Comparison of ENCODE assay signal across 1 cellular context in genomic region chr2:240572141-240573031, GRCh38.
TF ChIP-seq lines count a peak whose summit lies in the region.

No MANE protein-coding gene starts in this region.

TF ChIP-seq in H1, 55 proteins besides CTCF, POLR2A, EP300 and RAD21:
- TF ChIP-seq TCF12 (IDR thresholded peaks at IDR 0.05; ENCODE audit: low read depth, low read length) (no peak), GABPA (IDR thresholded peaks at IDR 0.05; ENCODE audit: borderline replicate concordance, insufficient read depth, low read length) (no peak), RNF2 (IDR thresholded peaks at IDR 0.05; ENCODE audit: borderline replicate concordance, low read depth, low read length, missing control alignments, poor library complexity, severe bottlenecking) (no peak), GTF2F1 (IDR thresholded peaks at IDR 0.05; ENCODE audit: borderline replicate concordance, low read depth, low read length) (no peak), RXRA (IDR thresholded peaks at IDR 0.05; ENCODE audit: insufficient read depth, low read depth, low read length) (no peak), CEBPB (IDR thresholded peaks at IDR 0.05; ENCODE audit: low read depth, low read length) (no peak), CHD2 (IDR thresholded peaks at IDR 0.05; ENCODE audit: low read length) (no peak), RBBP5 (IDR thresholded peaks at IDR 0.05; ENCODE audit: borderline replicate concordance, low read depth, low read length) (no peak), SIRT6 (IDR thresholded peaks at IDR 0.05; ENCODE audit: low read length) (no peak), JUND (IDR thresholded peaks at IDR 0.05; ENCODE audit: low read length) (no peak), CTBP2 (IDR thresholded peaks at IDR 0.05; ENCODE audit: borderline replicate concordance, insufficient read depth, insufficient read length, low read length) (no peak), NRF1 (IDR thresholded peaks at IDR 0.05; ENCODE audit: low read depth, low read length) (no peak), SUZ12 (IDR thresholded peaks at IDR 0.05; ENCODE audit: low read length) (no peak), YY1 (IDR thresholded peaks at IDR 0.05; ENCODE audit: low read depth, low read length) (no peak), EZH2 (IDR thresholded peaks at IDR 0.05; ENCODE audit: low read depth, low read length, severe bottlenecking) (no peak), JUN (IDR thresholded peaks at IDR 0.05; ENCODE audit: low read depth, low read length) (no peak), SP2 (IDR thresholded peaks at IDR 0.05; ENCODE audit: low read length) (no peak), BCL11A (IDR thresholded peaks at IDR 0.05; ENCODE audit: low read depth in 2 of 2, low read length in 2 of 2) (no peak), E2F6 (IDR thresholded peaks at IDR 0.05) (no peak), SIN3A (conservative IDR thresholded peaks at IDR 0.05 in 1 of 2, IDR thresholded peaks at IDR 0.05 in 1 of 2; ENCODE audit: low read depth in 1 of 2, low read length in 2 of 2) (no peak)
